ENCODE assay signal across 1 cellular context in genomic region chr19:17390665-17391370, GRCh38.
TF ChIP-seq lines count a peak whose summit lies in the region.

No MANE protein-coding gene starts in this region.

TF ChIP-seq in GM12878, 131 proteins besides CTCF, POLR2A, EP300 and RAD21 (continued from another document):
- TF ChIP-seq ZNF592 (IDR thresholded peaks at IDR 0.05) (0 out of 2 replicates have a peak, but pooled peaks have one; percentile 64), ZNF274 (IDR thresholded peaks at IDR 0.05; ENCODE audit: insufficient read depth, insufficient read length) (no peak), SRF (IDR thresholded peaks at IDR 0.05; ENCODE audit: low read depth in 2 of 2, low read length in 2 of 2) (peak in 1 of 2 experiments; percentile 28; a peak in 1 of 4 replicates), CUX1 (IDR thresholded peaks at IDR 0.05; ENCODE audit: insufficient replicate concordance, low read depth, low read length) (no peak), HDGF (IDR thresholded peaks at IDR 0.05) (0 out of 2 replicates have a peak, but pooled peaks have one; percentile 38), CHD2 (IDR thresholded peaks at IDR 0.05; ENCODE audit: borderline replicate concordance, low read depth, low read length) (peak; percentile 70; the same call in 1 of the 2 replicates), BCL3 (IDR thresholded peaks at IDR 0.05; ENCODE audit: borderline replicate concordance, insufficient read depth, low read depth, low read length, poor library complexity, severe bottlenecking) (peak; percentile 51), USF2 (IDR thresholded peaks at IDR 0.05; ENCODE audit: borderline replicate concordance, low read depth, low read length) (no peak), ZNF217 (IDR thresholded peaks at IDR 0.05) (no peak), E4F1 (IDR thresholded peaks at IDR 0.05; ENCODE audit: borderline replicate concordance, partially characterized antibody) (no peak), RELA (IDR thresholded peaks at IDR 0.05; ENCODE audit: borderline replicate concordance, partially characterized antibody) (no peak), JUND (IDR thresholded peaks at IDR 0.05; ENCODE audit: low read depth, low read length) (no peak), IRF4 (IDR thresholded peaks at IDR 0.05; ENCODE audit: low read depth, low read length) (no peak), ETV6 (conservative IDR thresholded peaks at IDR 0.05 in 1 of 2, IDR thresholded peaks at IDR 0.05 in 1 of 2; ENCODE audit: borderline replicate concordance in 1 of 2, low read depth in 1 of 2) (no peak), NRF1 (conservative IDR thresholded peaks at IDR 0.05; ENCODE audit: low read depth, low read length) (peak; percentile 53), MTA3 (IDR thresholded peaks at IDR 0.05; ENCODE audit: borderline replicate concordance, low read length) (no peak), ATF3 (IDR thresholded peaks at IDR 0.05; ENCODE audit: borderline replicate concordance, extremely low read depth, low read depth, low read length) (no peak), SUZ12 (IDR thresholded peaks at IDR 0.05; ENCODE audit: unreplicated experiment) (no peak), CHD1 (IDR thresholded peaks at IDR 0.05; ENCODE audit: low read depth, low read length) (no peak)
- TF ChIP-seq, protein P1, sequence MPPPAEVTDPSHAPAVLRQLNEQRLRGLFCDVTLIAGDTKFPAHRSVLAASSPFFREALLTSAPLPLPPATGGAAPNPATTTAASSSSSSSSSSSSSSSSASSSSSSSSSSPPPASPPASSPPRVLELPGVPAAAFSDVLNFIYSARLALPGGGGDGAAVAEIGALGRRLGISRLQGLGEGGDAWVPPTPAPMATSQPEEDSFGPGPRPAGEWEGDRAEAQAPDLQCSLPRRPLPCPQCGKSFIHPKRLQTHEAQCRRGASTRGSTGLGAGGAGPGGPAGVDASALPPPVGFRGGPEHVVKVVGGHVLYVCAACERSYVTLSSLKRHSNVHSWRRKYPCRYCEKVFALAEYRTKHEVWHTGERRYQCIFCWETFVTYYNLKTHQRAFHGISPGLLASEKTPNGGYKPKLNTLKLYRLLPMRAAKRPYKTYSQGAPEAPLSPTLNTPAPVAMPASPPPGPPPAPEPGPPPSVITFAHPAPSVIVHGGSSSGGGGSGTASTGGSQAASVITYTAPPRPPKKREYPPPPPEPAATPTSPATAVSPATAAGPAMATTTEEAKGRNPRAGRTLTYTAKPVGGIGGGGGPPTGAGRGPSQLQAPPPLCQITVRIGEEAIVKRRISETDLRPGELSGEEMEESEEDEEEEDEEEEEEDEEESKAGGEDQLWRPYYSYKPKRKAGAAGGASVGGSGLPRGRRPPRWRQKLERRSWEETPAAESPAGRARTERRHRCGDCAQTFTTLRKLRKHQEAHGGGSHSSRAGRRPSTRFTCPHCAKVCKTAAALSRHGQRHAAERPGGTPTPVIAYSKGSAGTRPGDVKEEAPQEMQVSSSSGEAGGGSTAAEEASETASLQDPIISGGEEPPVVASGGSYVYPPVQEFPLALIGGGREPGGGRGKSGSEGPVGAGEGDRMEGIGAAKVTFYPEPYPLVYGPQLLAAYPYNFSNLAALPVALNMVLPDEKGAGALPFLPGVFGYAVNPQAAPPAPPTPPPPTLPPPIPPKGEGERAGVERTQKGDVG (CRISPR knock-in tag; IDR thresholded peaks at IDR 0.05), result no peak
- TF ChIP-seq, protein P2, sequence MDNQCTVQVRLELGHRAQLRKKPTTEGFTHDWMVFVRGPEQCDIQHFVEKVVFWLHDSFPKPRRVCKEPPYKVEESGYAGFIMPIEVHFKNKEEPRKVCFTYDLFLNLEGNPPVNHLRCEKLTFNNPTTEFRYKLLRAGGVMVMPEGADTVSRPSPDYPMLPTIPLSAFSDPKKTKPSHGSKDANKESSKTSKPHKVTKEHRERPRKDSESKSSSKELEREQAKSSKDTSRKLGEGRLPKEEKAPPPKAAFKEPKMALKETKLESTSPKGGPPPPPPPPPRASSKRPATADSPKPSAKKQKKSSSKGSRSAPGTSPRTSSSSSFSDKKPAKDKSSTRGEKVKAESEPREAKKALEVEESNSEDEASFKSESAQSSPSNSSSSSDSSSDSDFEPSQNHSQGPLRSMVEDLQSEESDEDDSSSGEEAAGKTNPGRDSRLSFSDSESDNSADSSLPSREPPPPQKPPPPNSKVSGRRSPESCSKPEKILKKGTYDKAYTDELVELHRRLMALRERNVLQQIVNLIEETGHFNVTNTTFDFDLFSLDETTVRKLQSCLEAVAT (IDR thresholded peaks at IDR 0.05), result 0 out of 2 replicates have a peak, but pooled peaks have one; percentile 42
